8 cellular contexts compared by ENCODE assay signal in the genomic region with DNA sequence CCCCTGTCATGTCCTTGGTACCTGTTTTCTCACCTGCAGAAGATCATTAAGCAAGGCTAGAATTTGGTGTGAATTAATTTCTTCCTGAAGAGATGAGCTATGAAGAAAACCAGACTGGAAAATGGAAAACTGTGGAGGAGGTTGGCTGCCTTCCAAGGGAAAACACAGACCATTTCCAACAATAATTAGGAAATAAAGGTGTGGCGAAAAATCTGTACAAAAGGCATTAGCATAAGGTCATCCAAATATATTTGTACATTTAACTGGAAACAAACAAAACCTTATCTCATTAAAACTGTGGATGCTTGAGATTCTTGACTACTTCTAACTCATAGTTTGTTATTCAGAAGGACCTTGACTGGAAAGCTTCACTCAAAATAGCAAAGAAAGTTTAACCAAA. TPM values are rescaled to one million over a fixed set of nuclear protein-coding genes. Genes with fewer than 3 reads are reported as not detected.
DNase-seq lines count a peak whose midpoint lies in the region; ATAC-seq and TF ChIP-seq lines count a peak whose summit lies in the region.
"Had no signal": no experiment of that assay in that cellular context is flagged by ENCODE, and none has a peak within 500 bp of the region (broad histone marks: within the 10 kb centered on the region; RNA-seq: fewer than 3 reads in every experiment).

No MANE protein-coding gene starts in this region.

- DNase-seq in HL-60 (ENCODE audit: low read depth in 1 of 2, low spot score in 1 of 2) (no peak), foreskin keratinocyte (no peak), NCI-H1436 treated with DMSO at 0.1 percent for 48 hours (lab: John Stamatoyannopoulos, UW) (no peak)
- DNase-seq in stimulated activated effector memory CD8-positive, alpha-beta T cell treated with anti-CD3 and anti-CD28 coated beads, Interleukin-12 subunit alpha, Interleukin-12 subunit beta, amount 100 ng/mL, for 72 hours (ENCODE audit: low spot score in 2 of 2), result no peak
- DNase-seq: hypothalamus had no signal

- TF ChIP-seq CTCF in HL-60 (IDR thresholded peaks at IDR 0.05; ENCODE audit: insufficient read depth, low read length) (no peak), foreskin keratinocyte (conservative IDR thresholded peaks at IDR 0.05) (no peak)

- peaks cover 28% of the 10 kb centered on the region for H3K4me1 Mint-ChIP-seq in activated T-helper 17 cell treated with anti-CD3 and anti-CD28 coated beads, Interleukin-2, amount 50 U/mL, for 72 hours
- peaks cover 49% of the 10 kb centered on the region for H3K4me1 Mint-ChIP-seq in stimulated activated effector memory CD8-positive, alpha-beta T cell treated with anti-CD3 and anti-CD28 coated beads, Interleukin-12 subunit alpha, Interleukin-12 subunit beta, amount 100 ng/mL, for 72 hours

- no peaks in the 10 kb centered on the region for H3K27me3 ChIP-seq in HL-60 (ENCODE audit: insufficient read depth, poor library complexity, severe bottlenecking)
- H3K27me3 ChIP-seq in foreskin keratinocyte, result no peaks in the 10 kb centered on the region

- H3K4me3 ChIP-seq in HL-60 (replicated peaks; ENCODE audit: insufficient read depth, low read length), result no peak overlapping the region

- peaks cover 29% of the 10 kb centered on the region for H3K36me3 Mint-ChIP-seq in activated T-helper 17 cell treated with anti-CD3 and anti-CD28 coated beads, Interleukin-2, amount 50 U/mL, for 72 hours (ENCODE audit: low read depth)
- H3K36me3 Mint-ChIP-seq in stimulated activated effector memory CD8-positive, alpha-beta T cell treated with anti-CD3 and anti-CD28 coated beads, Interleukin-12 subunit alpha, Interleukin-12 subunit beta, amount 100 ng/mL, for 72 hours, result peaks cover 13% of the 10 kb centered on the region

- H3K27me3 Mint-ChIP-seq in activated T-helper 17 cell treated with anti-CD3 and anti-CD28 coated beads, Interleukin-2, amount 50 U/mL, for 72 hours, result no peaks in the 10 kb centered on the region

- peaks cover 8% of the 10 kb centered on the region for H3K4me1 ChIP-seq in foreskin keratinocyte

- peaks cover 6% of the 10 kb centered on the region for H3K9me3 Mint-ChIP-seq in activated T-helper 17 cell treated with anti-CD3 and anti-CD28 coated beads, Interleukin-2, amount 50 U/mL, for 72 hours
- no peaks in the 10 kb centered on the region for H3K9me3 Mint-ChIP-seq in stimulated activated effector memory CD8-positive, alpha-beta T cell treated with anti-CD3 and anti-CD28 coated beads, Interleukin-12 subunit alpha, Interleukin-12 subunit beta, amount 100 ng/mL, for 72 hours

- H3K27ac ChIP-seq in HL-60 (replicated peaks), result peak overlapping the region; percentile 1; the same call in 1 of the 2 replicates
- peak overlapping the region; percentile 30 for H3K27ac ChIP-seq in foreskin keratinocyte

- ATAC-seq in activated T-helper 17 cell treated with anti-CD3 and anti-CD28 coated beads, Interleukin-2, amount 50 U/mL, for 72 hours (replicated peaks), result no peak
- ATAC-seq in foreskin keratinocyte, result no peak
- ATAC-seq in stimulated activated effector memory CD8-positive, alpha-beta T cell treated with anti-CD3 and anti-CD28 coated beads, Interleukin-12 subunit alpha, Interleukin-12 subunit beta, amount 100 ng/mL, for 72 hours, result no peak
- no peak for ATAC-seq in HG03571 (IDR thresholded peaks at IDR 0.05; ENCODE audit: unreplicated experiment)
- ATAC-seq in HG03108 (IDR thresholded peaks at IDR 0.05; ENCODE audit: unreplicated experiment), result no peak

- H3K27ac Mint-ChIP-seq in activated T-helper 17 cell treated with anti-CD3 and anti-CD28 coated beads, Interleukin-2, amount 50 U/mL, for 72 hours, result peak overlapping the region; percentile 86
- peak overlapping the region; percentile 91 for H3K27ac Mint-ChIP-seq in stimulated activated effector memory CD8-positive, alpha-beta T cell treated with anti-CD3 and anti-CD28 coated beads, Interleukin-12 subunit alpha, Interleukin-12 subunit beta, amount 100 ng/mL, for 72 hours

- H3K4me3 Mint-ChIP-seq in activated T-helper 17 cell treated with anti-CD3 and anti-CD28 coated beads, Interleukin-2, amount 50 U/mL, for 72 hours, result peak overlapping the region; percentile 91
- peak overlapping the region; percentile 96 for H3K4me3 Mint-ChIP-seq in stimulated activated effector memory CD8-positive, alpha-beta T cell treated with anti-CD3 and anti-CD28 coated beads, Interleukin-12 subunit alpha, Interleukin-12 subunit beta, amount 100 ng/mL, for 72 hours

RNA-seq across cellular contexts. Expression of gene STN1, which starts 1.7 kb away (rescaled TPM):
- 10 to 100 TPM; 41.9 to 45.4 TPM for total RNA-seq in activated T-helper 17 cell treated with anti-CD3 and anti-CD28 coated beads, Interleukin-2, amount 50 U/mL, for 72 hours
- total RNA-seq in foreskin keratinocyte, result 28.9 and 29.4 TPM in 2 replicates
- 22.7 and 27.0 TPM in 2 replicates for polyA plus RNA-seq in foreskin keratinocyte

RNA-seq across cellular contexts. Expression of gene SLK, which starts 50.7 kb away (rescaled TPM):
- 10 to 100 TPM; 23.6 to 26.7 TPM for total RNA-seq in activated T-helper 17 cell treated with anti-CD3 and anti-CD28 coated beads, Interleukin-2, amount 50 U/mL, for 72 hours
- total RNA-seq in foreskin keratinocyte, result 59.3 and 64.3 TPM in 2 replicates
- 10.5 and 11.1 TPM in 2 replicates for polyA plus RNA-seq in foreskin keratinocyte
